In the genomic region with DNA sequence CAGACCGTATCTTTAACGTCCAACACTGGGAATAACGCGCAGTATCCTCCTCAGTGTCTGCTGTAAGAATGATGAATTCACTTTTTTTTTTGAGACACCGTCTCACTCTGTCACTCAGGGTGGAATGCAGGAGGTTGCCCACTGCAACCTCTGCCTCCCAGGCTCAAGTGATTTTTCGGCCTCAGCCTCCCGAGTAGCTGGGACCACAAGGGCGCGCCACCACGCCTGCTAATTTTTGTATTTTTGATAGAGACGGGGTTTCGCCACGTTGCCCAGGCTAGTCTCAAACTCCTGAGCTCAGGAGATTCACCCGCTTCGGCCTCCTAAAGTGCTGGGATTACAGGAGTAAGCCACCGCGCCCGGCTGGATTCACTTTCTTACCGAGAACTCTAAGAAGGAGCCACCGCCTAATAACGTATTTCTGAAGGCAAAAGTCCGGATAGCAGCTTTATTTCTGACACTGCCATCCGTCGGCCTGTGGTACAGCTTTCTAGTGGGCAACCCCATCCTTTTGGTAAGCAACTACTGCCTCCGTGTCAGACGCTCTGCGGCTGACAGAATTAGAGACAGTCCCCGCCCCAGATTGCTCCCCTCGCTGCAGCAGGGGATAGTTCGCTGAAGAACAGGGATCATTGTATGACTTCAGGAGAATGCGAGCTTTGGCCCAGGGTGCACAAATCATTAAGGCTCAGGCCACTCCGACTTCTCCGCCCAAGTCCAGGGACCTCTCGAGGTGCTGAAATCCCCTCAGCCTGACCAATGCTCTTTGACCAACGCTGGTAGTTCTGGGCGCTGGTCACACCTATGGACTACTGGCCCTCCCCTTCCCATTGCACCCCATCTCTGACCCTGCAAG, we compare ENCODE assay signal across 2 cellular contexts.
TF ChIP-seq lines count a peak whose summit lies in the region.

No MANE protein-coding gene starts in this region.

TF ChIP-seq in A549, 52 proteins besides CTCF, POLR2A, EP300 and RAD21:
- no peak for TF ChIP-seq EHMT2 (IDR thresholded peaks at IDR 0.05; ENCODE audit: low read depth)
- TF ChIP-seq REST (IDR thresholded peaks at IDR 0.05): 0 out of 2 replicates have a peak, but pooled peaks have one; percentile 36
- no peak for TF ChIP-seq MAFK (IDR thresholded peaks at IDR 0.05; ENCODE audit: partially characterized antibody)

TF ChIP-seq in GM12878, 131 proteins besides CTCF, POLR2A, EP300 and RAD21:
- TF ChIP-seq FOS (IDR thresholded peaks at IDR 0.05; ENCODE audit: borderline replicate concordance, extremely low read depth, insufficient read length) (no peak), MLLT1 (IDR thresholded peaks at IDR 0.05) (peak; percentile 37), PML (IDR thresholded peaks at IDR 0.05; ENCODE audit: low read length) (no peak), SRF (IDR thresholded peaks at IDR 0.05; ENCODE audit: low read depth in 2 of 2, low read length in 2 of 2) (0 out of 4 replicates have a peak, but pooled peaks of 1 of the 2 experiments have one; percentile 4), EGR1 (IDR thresholded peaks at IDR 0.05; ENCODE audit: borderline replicate concordance in 1 of 2, low read depth in 2 of 2, low read length in 2 of 2) (no peak)
- TF ChIP-seq, protein P1, sequence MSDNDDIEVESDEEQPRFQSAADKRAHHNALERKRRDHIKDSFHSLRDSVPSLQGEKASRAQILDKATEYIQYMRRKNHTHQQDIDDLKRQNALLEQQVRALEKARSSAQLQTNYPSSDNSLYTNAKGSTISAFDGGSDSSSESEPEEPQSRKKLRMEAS (IDR thresholded peaks at IDR 0.05; ENCODE audit: low read depth, low read length): no peak
- TF ChIP-seq, protein P2, sequence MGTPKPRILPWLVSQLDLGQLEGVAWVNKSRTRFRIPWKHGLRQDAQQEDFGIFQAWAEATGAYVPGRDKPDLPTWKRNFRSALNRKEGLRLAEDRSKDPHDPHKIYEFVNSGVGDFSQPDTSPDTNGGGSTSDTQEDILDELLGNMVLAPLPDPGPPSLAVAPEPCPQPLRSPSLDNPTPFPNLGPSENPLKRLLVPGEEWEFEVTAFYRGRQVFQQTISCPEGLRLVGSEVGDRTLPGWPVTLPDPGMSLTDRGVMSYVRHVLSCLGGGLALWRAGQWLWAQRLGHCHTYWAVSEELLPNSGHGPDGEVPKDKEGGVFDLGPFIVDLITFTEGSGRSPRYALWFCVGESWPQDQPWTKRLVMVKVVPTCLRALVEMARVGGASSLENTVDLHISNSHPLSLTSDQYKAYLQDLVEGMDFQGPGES (IDR thresholded peaks at IDR 0.05): no peak
